ENCODE assay signal across 9 cellular contexts in the genomic region with DNA sequence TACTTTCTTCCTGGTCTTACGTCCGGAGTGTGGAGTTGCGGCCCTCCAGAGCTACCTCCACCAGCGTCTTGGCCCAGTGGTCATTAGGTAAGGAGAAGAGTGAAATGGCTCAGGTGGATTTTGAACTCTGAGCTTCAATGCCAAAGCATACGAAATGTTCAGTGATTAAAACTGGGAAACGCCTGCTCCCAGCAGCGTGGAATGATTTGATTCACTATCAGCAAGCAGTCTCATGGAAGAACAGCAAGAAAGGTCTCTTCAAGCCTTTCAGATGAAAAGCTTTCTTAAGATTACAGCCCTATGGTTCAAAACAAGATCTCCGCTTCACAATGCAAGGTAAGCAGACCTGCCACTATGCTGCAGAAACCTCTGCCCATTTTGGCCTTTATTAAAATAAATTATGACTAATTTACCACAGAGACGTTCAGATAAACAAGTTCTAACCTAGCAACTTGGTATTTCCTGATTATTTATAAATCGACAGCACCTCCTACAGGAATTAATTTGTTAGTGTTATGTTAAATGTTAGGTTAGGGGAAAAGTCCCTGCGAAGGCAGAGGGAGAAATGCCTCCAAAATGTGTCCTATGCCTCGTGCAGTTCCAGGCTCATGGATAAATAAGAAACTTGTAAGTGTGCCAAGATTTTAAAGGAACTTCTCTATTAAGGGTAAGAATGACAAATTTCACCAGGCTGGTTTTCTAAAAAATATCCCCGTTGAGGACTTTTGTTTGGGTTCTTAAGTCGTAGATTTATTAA. TPM values are rescaled to one million over a fixed set of nuclear protein-coding genes. Genes with fewer than 3 reads are reported as not detected.
DNase-seq lines count a peak whose midpoint lies in the region; ATAC-seq and TF ChIP-seq lines count a peak whose summit lies in the region.
"Had no signal": no experiment of that assay in that cellular context is flagged by ENCODE, and none has a peak within 500 bp of the region (broad histone marks: within the 10 kb centered on the region; RNA-seq: fewer than 3 reads in every experiment).

No MANE protein-coding gene starts in this region.

- in situ Hi-C loops in Panc1 (cut with HindIII; ENCODE audit: low pct_unique_long_range_greater_than_20kb, low sequenced_read_pairs) = no loop called here

- peak; percentile 73 for DNase-seq in HCEC 1CT
- peak; percentile 35 for DNase-seq in Panc1 (ENCODE audit: low read depth, low spot score)
- DNase-seq in glomerular visceral epithelial cell (ENCODE audit: extremely low spot score) = peak; percentile 46
- DNase-seq in activated effector memory CD4-positive, alpha-beta T cell treated with anti-CD3 and anti-CD28 coated beads, Interleukin-2, amount 50 U/mL, for 16 hours = no peak
- no peak for DNase-seq in activated T-helper 1 cell treated with anti-CD3 and anti-CD28 coated beads, Interleukin-12 subunit alpha, Interleukin-12 subunit beta, Interleukin-2, Interleukin-4 antibody, amounts not matched to agents 30 ng/mL and 10 ng/mL and 1 ng/mL, durations not matched to agents 14 hours and 24 hours and 36 hours (ENCODE audit: low spot score)
- no peak for DNase-seq in T-cell

- POLR2A ChIA-PET in Panc1 (lab: Charles Lee) (no interaction called here), T-cell (lab: Charles Lee) (no interaction called here)

- H3K27ac ChIP-seq in C4-2B = no peak overlapping the region
- H3K27ac ChIP-seq in Panc1 (ENCODE audit: low read length) = no peak overlapping the region; the same call in 1 of the 2 replicates

- H3K27me3 ChIP-seq in Panc1 (ENCODE audit: control insufficient read depth, insufficient read depth, low read length) = no peaks in the 10 kb centered on the region

- no peak overlapping the region for H3K4me3 Mint-ChIP-seq in activated T-helper 1 cell treated with anti-CD3 and anti-CD28 coated beads, Interleukin-12 subunit alpha, Interleukin-12 subunit beta, Interleukin-2, Interleukin-4 antibody, amounts not matched to agents 30 ng/mL and 10 ng/mL and 1 ng/mL, durations not matched to agents 14 hours and 24 hours and 36 hours
- H3K4me3 Mint-ChIP-seq in T-cell = no peak overlapping the region

- peaks cover 10% of the 10 kb centered on the region for H3K4me1 ChIP-seq in Panc1 (ENCODE audit: control insufficient read depth, insufficient read depth, low read length)

- peaks cover 27% of the 10 kb centered on the region for H3K4me1 Mint-ChIP-seq in activated T-helper 1 cell treated with anti-CD3 and anti-CD28 coated beads, Interleukin-12 subunit alpha, Interleukin-12 subunit beta, Interleukin-2, Interleukin-4 antibody, amounts not matched to agents 30 ng/mL and 10 ng/mL and 1 ng/mL, durations not matched to agents 14 hours and 24 hours and 36 hours (ENCODE audit: low read depth)
- peaks cover 31 to 39% (median 36%) of the 10 kb centered on the region in 3 donors for H3K4me1 Mint-ChIP-seq in T-cell

- H3K9me3 ChIP-seq in Panc1 (ENCODE audit: control insufficient read depth, insufficient read depth, low read depth, low read length) = no peaks in the 10 kb centered on the region

- no peak overlapping the region for H3K27ac Mint-ChIP-seq in activated T-helper 1 cell treated with anti-CD3 and anti-CD28 coated beads, Interleukin-12 subunit alpha, Interleukin-12 subunit beta, Interleukin-2, Interleukin-4 antibody, amounts not matched to agents 30 ng/mL and 10 ng/mL and 1 ng/mL, durations not matched to agents 14 hours and 24 hours and 36 hours
- peak overlapping the region in 1 of 2 donors; percentile 21 for H3K27ac Mint-ChIP-seq in T-cell

- TF ChIP-seq CTCF in C4-2B (conservative IDR thresholded peaks at IDR 0.05) (peak; percentile 69), Panc1 (IDR thresholded peaks at IDR 0.05) (peak; percentile 63)

- H3K36me3 Mint-ChIP-seq in activated T-helper 1 cell treated with anti-CD3 and anti-CD28 coated beads, Interleukin-12 subunit alpha, Interleukin-12 subunit beta, Interleukin-2, Interleukin-4 antibody, amounts not matched to agents 30 ng/mL and 10 ng/mL and 1 ng/mL, durations not matched to agents 14 hours and 24 hours and 36 hours (ENCODE audit: low read depth) = peaks cover 18% of the 10 kb centered on the region
- H3K36me3 Mint-ChIP-seq in T-cell = peaks cover 14% of the 10 kb centered on the region

- peaks cover 41% of the 10 kb centered on the region for H3K27me3 Mint-ChIP-seq in activated T-helper 1 cell treated with anti-CD3 and anti-CD28 coated beads, Interleukin-12 subunit alpha, Interleukin-12 subunit beta, Interleukin-2, Interleukin-4 antibody, amounts not matched to agents 30 ng/mL and 10 ng/mL and 1 ng/mL, durations not matched to agents 14 hours and 24 hours and 36 hours (ENCODE audit: insufficient read depth)
- H3K27me3 Mint-ChIP-seq in T-cell = peaks cover 42 to 45% of the 10 kb centered on the region in 2 donors

- ATAC-seq in Panc1 (peak; percentile 66), HG03439 (IDR thresholded peaks at IDR 0.05; ENCODE audit: unreplicated experiment) (no peak), T-cell (replicated peaks in 1 of 4) (no peak)

- CTCF ChIA-PET in Panc1 (lab: Charles Lee) (interaction anchor here (0.6 kb wide), 2 partner anchors 115 to 1060 kb away, joined by 3 to 5 read pairs; no protein-coding TSS in a partner anchor), T-cell (lab: Charles Lee) (interaction anchor here (0.5 to 1.3 kb wide), 9 partner anchors 14 to 1318 kb away, joined by 3 to 6 read pairs (median 4); no protein-coding TSS in a partner anchor)

- H3K9me3 Mint-ChIP-seq in activated T-helper 1 cell treated with anti-CD3 and anti-CD28 coated beads, Interleukin-12 subunit alpha, Interleukin-12 subunit beta, Interleukin-2, Interleukin-4 antibody, amounts not matched to agents 30 ng/mL and 10 ng/mL and 1 ng/mL, durations not matched to agents 14 hours and 24 hours and 36 hours = no peaks in the 10 kb centered on the region
- H3K9me3 Mint-ChIP-seq in T-cell = no peaks in the 10 kb centered on the region

- intact Hi-C loops in Panc1 (cut with micrococcal nuclease; ENCODE audit: unreplicated experiment) = loop anchor here (10.0 kb wide), 1 partner anchor 280 kb away; no protein-coding TSS in a partner anchor
- intact Hi-C loops in activated T-helper 1 cell treated with anti-CD3 and anti-CD28 coated beads, Interleukin-12 subunit alpha, Interleukin-12 subunit beta, Interleukin-2, Interleukin-4 antibody, amounts not matched to agents 30 ng/mL and 10 ng/mL and 1 ng/mL, durations not matched to agents 14 hours and 24 hours and 36 hours (cut with micrococcal nuclease) = loop anchor here (5.0 to 10.0 kb wide), 6 partner anchors 383 to 1747 kb away; a partner anchor contains a TSS

- BruUV-seq in Panc1 (replicated peaks; lab: Mats Ljungman, UMichigan) = no TSS peak

- H3K4me3 ChIP-seq in Panc1 (ENCODE audit: low read depth in 2 of 2, low read length in 2 of 2) = no peak overlapping the region

- H3K36me3 ChIP-seq in Panc1 (ENCODE audit: control insufficient read depth, insufficient read depth, low read length) = no peaks in the 10 kb centered on the region

RNA-seq across cellular contexts. Expression of a gene that starts 10.1 kb away (rescaled TPM):
- total RNA-seq in Panc1 (2021; ENCODE audit: unreplicated experiment) (not detected), T-cell (not detected)
- polyA plus RNA-seq in Panc1 (2012; ENCODE audit: insufficient read length) = not detected
- total RNA-seq in activated T-helper 1 cell treated with anti-CD3 and anti-CD28 coated beads, Interleukin-12 subunit alpha, Interleukin-12 subunit beta, Interleukin-2, Interleukin-4 antibody, amounts not matched to agents 30 ng/mL and 10 ng/mL and 1 ng/mL, durations not matched to agents 14 hours and 24 hours and 36 hours = not detected in 2 replicates
- total RNA-seq: urinary bladder had no signal
- polyA plus RNA-seq: urinary bladder had no signal

RNA-seq across cellular contexts. Expression of a gene that starts 50.6 kb away (rescaled TPM):
- total RNA-seq in Panc1 (2021; ENCODE audit: unreplicated experiment) (16.2 TPM), T-cell (10 to 100 TPM; 11.3 to 17.9 (median 14.8) TPM)
- polyA plus RNA-seq in Panc1 (2012; ENCODE audit: insufficient read length) = 11.7 TPM
- total RNA-seq in activated T-helper 1 cell treated with anti-CD3 and anti-CD28 coated beads, Interleukin-12 subunit alpha, Interleukin-12 subunit beta, Interleukin-2, Interleukin-4 antibody, amounts not matched to agents 30 ng/mL and 10 ng/mL and 1 ng/mL, durations not matched to agents 14 hours and 24 hours and 36 hours = 14.0 and 19.8 TPM in 2 replicates

Comparison
In these comparisons a context has a peak if more than half of its experiments do, and no peak if none do; other contexts are left out.
1. DNase-seq: peak in HCEC 1CT (single experiment), Panc1 (single experiment) and glomerular visceral epithelial cell (single experiment); none in activated effector memory CD4-positive, alpha-beta T cell treated with anti-CD3 and anti-CD28 coated beads, Interleukin-2, amount 50 U/mL, for 16 hours (single experiment), activated T-helper 1 cell treated with anti-CD3 and anti-CD28 coated beads, Interleukin-12 subunit alpha, Interleukin-12 subunit beta, Interleukin-2, Interleukin-4 antibody, amounts not matched to agents 30 ng/mL and 10 ng/mL and 1 ng/mL, durations not matched to agents 14 hours and 24 hours and 36 hours (single experiment) and T-cell (0 of 34).